Comparison of ENCODE assay signal across 13 cellular contexts in genomic region chr3:127780536-127781400, GRCh38. TPM values are rescaled to one million over a fixed set of nuclear protein-coding genes. Genes with fewer than 3 reads are reported as not detected.
DNase-seq lines count a peak whose midpoint lies in the region; ATAC-seq, FAIRE-seq and TF ChIP-seq lines count a peak whose summit lies in the region.
"Had no signal": no experiment of that assay in that cellular context is flagged by ENCODE, and none has a peak within 500 bp of the region (broad histone marks: within the 10 kb centered on the region; RNA-seq: fewer than 3 reads in every experiment).

No MANE protein-coding gene starts in this region.

- DNase-seq in right lobe of liver, result no peak
- DNase-seq in HepG2 (ENCODE audit: low spot score), result no peak
- no peak for DNase-seq in colonic mucosa
- DNase-seq in trophoblast cell, result no peak
- DNase-seq in activated effector memory CD4-positive, alpha-beta T cell treated with anti-CD3 and anti-CD28 coated beads, Interleukin-2, amount 50 U/mL, for 16 hours, result no peak
- DNase-seq in NCI-H526 (lab: John Stamatoyannopoulos, UW), result no peak
- DNase-seq in frontal cortex (ENCODE audit: low spot score in 2 of 2), result no peak
- DNase-seq: activated CD4-positive, alpha-beta T cell treated with anti-CD3 and anti-CD28 coated beads, Interleukin-2, amount 50 U/mL, for 1 hour; hippocampal formation; NCI-H446 treated with DMSO at 0.1 percent for 48 hours had no signal

- TF ChIP-seq EP300 in HepG2 (IDR thresholded peaks at IDR 0.05; ENCODE audit: low read depth in 2 of 2, low read length in 2 of 2) (no peak), HepG2 (CRISPR knock-in tag; IDR thresholded peaks at IDR 0.05; ENCODE audit: borderline replicate concordance) (no peak)

- no peak for TF ChIP-seq POLR2A in right lobe of liver (IDR thresholded peaks at IDR 0.05)
- no peak for TF ChIP-seq POLR2A in HepG2 (IDR thresholded peaks at IDR 0.05; ENCODE audit: insufficient read depth in 1 of 2, low read depth in 2 of 2, low read length in 2 of 2)

- H3K27ac ChIP-seq in right lobe of liver, result peak overlapping the region in 2 of 3 donors; percentile 4 to 49
- no peak overlapping the region for H3K27ac ChIP-seq in HepG2 (ENCODE audit: extremely low read length, insufficient read depth, low read length)
- peak overlapping the region; percentile 26 for H3K27ac ChIP-seq in colonic mucosa
- peak overlapping the region; percentile 60 for H3K27ac ChIP-seq in trophoblast cell (ENCODE audit: low read depth, low read length)

- CTCF ChIA-PET in HepG2 (lab: Yijun Ruan, JAX; ENCODE audit: low intra/inter-chr PET ratio, low total read pairs), result no interaction called here

- ATAC-seq in right lobe of liver (peak in 1 of 4 donors; percentile 5), HepG2 (no peak), HG03280 (IDR thresholded peaks at IDR 0.05; ENCODE audit: unreplicated experiment) (no peak)

- in situ Hi-C loops in HepG2 (cut with HindIII; ENCODE audit: extremely low pct_ligation_motif_present, low pct_unique_long_range_greater_than_20kb), result no loop called here

- BruUV-seq in HepG2 (replicated peaks; lab: Mats Ljungman, UMichigan), result no TSS peak

- H3K9me3 ChIP-seq in right lobe of liver (no peaks in the 10 kb centered on the region), HepG2 (ENCODE audit: low read length) (no peaks in the 10 kb centered on the region), colonic mucosa (no peaks in the 10 kb centered on the region), trophoblast cell (ENCODE audit: insufficient read depth, low read depth, low read length) (no peaks in the 10 kb centered on the region)

- H3K4me2 ChIP-seq in HepG2 (ENCODE audit: low read depth, low read length), result no peak overlapping the region
- H3K4me2 ChIP-seq in trophoblast cell (ENCODE audit: low read length), result no peak overlapping the region

- POLR2A ChIA-PET in HepG2 (lab: Yijun Ruan, JAX), result no interaction called here

- no peak overlapping the region for H2AK5ac ChIP-seq in trophoblast cell (ENCODE audit: low read length)

- H3K79me1 ChIP-seq in trophoblast cell (ENCODE audit: low read length), result peaks cover 9% of the 10 kb centered on the region

- H3K4me1 ChIP-seq in right lobe of liver, result peaks cover under 1 to 44% (median 22%) of the 10 kb centered on the region in 4 donors
- H3K4me1 ChIP-seq in HepG2 (ENCODE audit: insufficient read depth, low read length), result no peaks in the 10 kb centered on the region
- peaks cover 5% of the 10 kb centered on the region for H3K4me1 ChIP-seq in colonic mucosa
- peaks cover 12 to 14% of the 10 kb centered on the region in 2 experiments for H3K4me1 ChIP-seq in trophoblast cell (ENCODE audit: control insufficient read depth in 1 of 2, insufficient read depth in 2 of 2, low read length in 2 of 2)

- WGBS in right lobe of liver (ENCODE audit: insufficient coverage, low coverage, low lambda C conversion rate, missing lambda C conversion rate), result 33% methylated on average over 8 of the region's 8 CpGs
- 14% methylated on average over 8 of the region's 8 CpGs for WGBS in HepG2 (ENCODE audit: low lambda C conversion rate)
- WGBS in trophoblast cell (ENCODE audit: extremely low coverage, insufficient coverage, insufficient read length), result no CpG with 5 or more reads among the region's 8 CpGs

- H3K9ac ChIP-seq in HepG2 (ENCODE audit: insufficient read depth, low read depth, low read length), result no peak overlapping the region
- peak overlapping the region in 1 of 2 donors; percentile 7 for H3K9ac ChIP-seq in colonic mucosa (ENCODE audit: low read depth in 2 of 2, low read length in 2 of 2)
- no peak overlapping the region for H3K9ac ChIP-seq in trophoblast cell (ENCODE audit: low read length)

- H4K91ac ChIP-seq in trophoblast cell (ENCODE audit: low read depth, low read length), result no peak overlapping the region

- no peak overlapping the region for H3K18ac ChIP-seq in trophoblast cell (ENCODE audit: low read length)

- H4K8ac ChIP-seq in trophoblast cell (ENCODE audit: low read depth, low read length), result no peak overlapping the region

- intact Hi-C loops in right lobe of liver (cut with DNase I) (no loop called here), HepG2 (cut with micrococcal nuclease; ENCODE audit: unreplicated experiment) (no loop called here), colonic mucosa (cut with DNase I) (no loop called here)

- peak overlapping the region; percentile 28 for H2BK120ac ChIP-seq in trophoblast cell (ENCODE audit: insufficient read depth, low read length, poor library complexity)

- H3K79me2 ChIP-seq in HepG2 (ENCODE audit: insufficient read depth, low read length) (no peaks in the 10 kb centered on the region), trophoblast cell (ENCODE audit: control insufficient read depth, insufficient read depth, low read length, poor library complexity) (no peaks in the 10 kb centered on the region)

- H2BK12ac ChIP-seq in trophoblast cell (ENCODE audit: low read length), result no peak overlapping the region

- H3K27me3 ChIP-seq in right lobe of liver (no peaks in the 10 kb centered on the region), HepG2 (ENCODE audit: control insufficient read depth in 1 of 2, insufficient read depth in 2 of 2, low read length in 2 of 2) (peaks cover 7 to 29% of the 10 kb centered on the region in 2 experiments; a peak in 4 of 5 replicates), colonic mucosa (no peaks in the 10 kb centered on the region), trophoblast cell (ENCODE audit: insufficient read depth, low read length) (no peaks in the 10 kb centered on the region)
- H3K27me3 ChIP-seq: Peyer's patch had no signal

- H2BK5ac ChIP-seq in trophoblast cell (ENCODE audit: low read depth, low read length, poor library complexity), result no peak overlapping the region

- TF ChIP-seq CTCF in right lobe of liver (IDR thresholded peaks at IDR 0.05) (no peak), HepG2 (CRISPR knock-in tag; IDR thresholded peaks at IDR 0.05) (no peak), colonic mucosa (IDR thresholded peaks at IDR 0.05) (no peak)

- no peak overlapping the region for H3K4me3 ChIP-seq in right lobe of liver
- no peak overlapping the region for H3K4me3 ChIP-seq in HepG2 (replicated peaks in 1 of 3; ENCODE audit: insufficient read depth in 1 of 3, low read depth in 2 of 3, low read length in 3 of 3)
- H3K4me3 ChIP-seq in colonic mucosa, result no peak overlapping the region
- no peak overlapping the region for H3K4me3 ChIP-seq in trophoblast cell (ENCODE audit: low read depth, low read length)
- H3K4me3 ChIP-seq: Peyer's patch had no signal

- H3K4ac ChIP-seq in trophoblast cell (ENCODE audit: low read depth, low read length), result no peak overlapping the region

- H3K23ac ChIP-seq in trophoblast cell (ENCODE audit: low read length), result no peak overlapping the region

- H4K12ac ChIP-seq in trophoblast cell (ENCODE audit: low read depth, low read length), result no peak overlapping the region

- no peak for TF ChIP-seq RAD21 in HepG2 (CRISPR knock-in tag; IDR thresholded peaks at IDR 0.05)

- FAIRE-seq in HepG2 (lab: Jason Lieb, UNC) (no peak), frontal cortex (lab: Jason Lieb, UNC) (no peak)
- FAIRE-seq: endometrium had no signal

- H3K14ac ChIP-seq in trophoblast cell (ENCODE audit: low read length), result peak overlapping the region; percentile 40

- H4K20me1 ChIP-seq in HepG2 (ENCODE audit: insufficient read depth, low read length), result no peaks in the 10 kb centered on the region

- peaks cover 0 to 5% (median 0%) of the 10 kb centered on the region in 4 donors for H3K36me3 ChIP-seq in right lobe of liver
- no peaks in the 10 kb centered on the region for H3K36me3 ChIP-seq in HepG2 (replicated peaks in 1 of 2; ENCODE audit: control insufficient read depth in 1 of 2, insufficient read depth in 2 of 2, low read length in 2 of 2)
- no peaks in the 10 kb centered on the region for H3K36me3 ChIP-seq in colonic mucosa
- H3K36me3 ChIP-seq in trophoblast cell (ENCODE audit: control insufficient read depth in 1 of 2, insufficient read depth in 2 of 2, low read length in 2 of 2), result no peaks in the 10 kb centered on the region

- H2AFZ ChIP-seq in HepG2 (ENCODE audit: low read length) (no peak overlapping the region), trophoblast cell (ENCODE audit: insufficient read depth, low read length, poor library complexity) (no peak overlapping the region)

RNA-seq across cellular contexts. Expression of gene MGLL, which starts 41.5 kb away (rescaled TPM):
- 100 to 1,000 TPM in 5 of 6 experiments, 10 to 100 TPM in 1; 97.0 to 168 (median 115) TPM for total RNA-seq in right lobe of liver
- not detected in 2 replicates for total RNA-seq in HepG2 (2016; rRNA removed; fragmentation: Illumina TruSeq; extraction: Trizol)
- total RNA-seq in HepG2 (2016; cell fraction: cytosol; rRNA removed; fragmentation: Illumina TruSeq; extraction: Trizol; ENCODE audit: low read depth), result not detected in 2 replicates
- not detected in 2 replicates for total RNA-seq in HepG2 (2016; cell fraction: insoluble cytoplasmic fraction; rRNA removed; fragmentation: Illumina TruSeq; extraction: Trizol)
- not detected in 2 replicates for total RNA-seq in HepG2 (2016; cell fraction: membrane; rRNA removed; fragmentation: Illumina TruSeq; extraction: Trizol)
- not detected in 2 replicates for total RNA-seq in HepG2 (2016; cell fraction: nucleus; rRNA removed; fragmentation: Illumina TruSeq; extraction: Trizol)
- polyA plus RNA-seq in HepG2 (2011; rRNA removed), result not detected in 2 replicates
- 0.08 TPM in 1 of 2 replicates, not detected in the other for polyA plus RNA-seq in HepG2 (2011; cell fraction: cytosol; rRNA removed)
- 0.09 TPM in 1 of 2 replicates, not detected in the other for polyA plus RNA-seq in HepG2 (2011; cell fraction: nucleus; rRNA removed)
- 0.04 TPM in 1 of 2 replicates, not detected in the other for polyA plus RNA-seq in HepG2 (2012)
- not detected in 2 replicates for polyA plus RNA-seq in HepG2 (2016; cell fraction: cytosol; fragmentation: Illumina TruSeq; extraction: Trizol; ENCODE audit: low read depth)
- polyA plus RNA-seq in HepG2 (2016; cell fraction: insoluble cytoplasmic fraction; fragmentation: Illumina TruSeq; extraction: Trizol; ENCODE audit: low read depth), result not detected in 2 replicates
- polyA plus RNA-seq in HepG2 (2016; cell fraction: membrane; fragmentation: Illumina TruSeq; extraction: Trizol; ENCODE audit: low read depth), result not detected in 2 replicates
- polyA plus RNA-seq in HepG2 (2016; cell fraction: nucleus; fragmentation: Illumina TruSeq; extraction: Trizol; ENCODE audit: insufficient read depth, low read depth), result not detected in 2 replicates
- 47.9 TPM in 1 of 2 replicates, not detected in the other for polyA minus RNA-seq in HepG2 (2011; rRNA and poly(A)+ RNA removed; ENCODE audit: low replicate concordance)
- polyA minus RNA-seq in HepG2 (2011; cell fraction: cytosol; rRNA and poly(A)+ RNA removed), result 0.26 TPM in 1 of 2 replicates, not detected in the other
- 0.12 and 0.52 TPM in 2 replicates for polyA minus RNA-seq in HepG2 (2011; cell fraction: nucleus; rRNA and poly(A)+ RNA removed)
- total RNA-seq in colonic mucosa, result 100 to 1,000 TPM; 123 to 200 TPM
- polyA plus RNA-seq in trophoblast cell (2013), result 8.0 and 9.2 TPM in 2 replicates
- 31.4 TPM for total RNA-seq in frontal cortex

Comparison
In these comparisons a context has a peak if more than half of its experiments do, and no peak if none do; other contexts are left out.
1. RNA of gene MGLL, which starts 41.5 kb away (total RNA-seq): 123 to 200 TPM in colonic mucosa, 97.0 to 168 TPM in right lobe of liver and 31.4 TPM in frontal cortex (single experiment); not detected in HepG2; every median in the first group is over 10 times any median in the second.